8 cellular contexts compared by ENCODE assay signal in the genomic region with DNA sequence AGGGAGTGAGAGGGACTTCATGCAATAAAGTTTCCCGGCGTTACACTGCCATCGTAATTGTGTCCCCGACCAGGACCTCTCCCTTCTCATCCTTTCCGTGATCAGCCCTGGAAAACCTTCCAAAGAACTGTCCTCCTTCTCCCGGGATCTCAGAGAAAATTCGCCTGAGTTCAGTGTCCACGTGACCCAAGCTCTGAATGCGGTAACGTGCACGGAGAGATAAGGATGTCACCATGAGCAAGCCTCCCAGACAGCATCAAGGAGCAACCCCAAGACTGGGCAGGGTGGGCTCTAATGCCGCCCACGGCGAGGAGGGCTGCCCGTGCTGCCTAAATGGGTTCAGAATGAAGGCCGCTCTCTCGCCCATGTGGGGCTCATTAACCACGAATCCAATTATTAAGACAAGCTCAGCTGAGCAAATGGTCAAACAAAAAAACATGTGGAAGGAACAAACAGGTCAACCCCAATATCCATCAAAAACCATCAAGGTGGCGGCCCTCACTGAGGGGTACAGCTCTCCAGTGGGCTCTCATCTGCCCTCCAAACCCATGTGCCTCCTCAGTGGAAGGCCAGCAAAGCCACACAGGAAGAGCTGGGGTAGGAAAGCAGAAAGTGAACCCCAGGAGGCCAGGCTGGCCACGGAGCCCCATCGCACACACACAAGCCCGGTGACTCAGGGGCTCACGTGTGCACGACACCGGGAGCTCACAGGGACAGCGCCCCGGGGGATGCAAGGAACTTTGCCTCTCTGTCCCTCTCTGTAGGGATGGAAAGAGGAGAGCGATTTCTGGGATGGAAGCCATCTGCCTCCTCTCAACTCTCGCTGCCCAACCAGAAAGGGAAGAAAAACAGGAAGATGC.
A peak's percentile ranks its signal among the peaks of the same experiment; 100 is the strongest.
DNase-seq lines count a peak whose midpoint lies in the region; ATAC-seq and TF ChIP-seq lines count a peak whose summit lies in the region.
"Not testable (repeated sequence)": the region's sequence is repeated elsewhere in the genome, so short reads cannot be mapped to it uniquely, and the experiment has no call there.

No MANE protein-coding gene starts in this region.

- not testable (repeated sequence) for H3K36me3 Mint-ChIP-seq in Caco-2 (ENCODE audit: insufficient read depth, unreplicated experiment); activated CD4-positive, alpha-beta memory T cell treated with anti-CD3 and anti-CD28 coated beads for 36 hours; activated naive CD8-positive, alpha-beta T cell treated with anti-CD3 and anti-CD28 coated beads, Interleukin-2, amount 10 ng/mL, durations not matched to agents 7 days and 5 days; endothelial cell (ENCODE audit: low read depth, unreplicated experiment); memory B cell; progenitor cell of endocrine pancreas (ENCODE audit: insufficient read depth)

- not testable (repeated sequence) for H3K27me3 Mint-ChIP-seq in Caco-2 (ENCODE audit: insufficient read depth, unreplicated experiment)
- H3K27me3 Mint-ChIP-seq in activated CD4-positive, alpha-beta memory T cell treated with anti-CD3 and anti-CD28 coated beads for 36 hours = peaks cover 17% of the 10 kb centered on the region
- H3K27me3 Mint-ChIP-seq in activated naive CD8-positive, alpha-beta T cell treated with anti-CD3 and anti-CD28 coated beads, Interleukin-2, amount 10 ng/mL, durations not matched to agents 7 days and 5 days = peaks cover 37% of the 10 kb centered on the region
- H3K27me3 Mint-ChIP-seq in endothelial cell (ENCODE audit: unreplicated experiment) (peaks cover 18% of the 10 kb centered on the region), memory B cell (peaks cover 31% of the 10 kb centered on the region), progenitor cell of endocrine pancreas (peaks cover 55% of the 10 kb centered on the region)

- POLR2A ChIA-PET in Caco-2 (lab: Charles Lee); activated naive CD8-positive, alpha-beta T cell treated with anti-CD3 and anti-CD28 coated beads, Interleukin-2, amount 10 ng/mL, durations not matched to agents 7 days and 5 days (lab: Charles Lee): not testable (repeated sequence)
- POLR2A ChIA-PET in activated CD4-positive, alpha-beta memory T cell treated with anti-CD3 and anti-CD28 coated beads for 36 hours (lab: Charles Lee) = interaction anchor here (0.6 kb wide), 1 partner anchor 590 kb away, joined by 3 read pairs; no protein-coding TSS in a partner anchor

- ATAC-seq in activated naive CD8-positive, alpha-beta T cell treated with anti-CD3 and anti-CD28 coated beads, Interleukin-2, amount 10 ng/mL, durations not matched to agents 7 days and 5 days (ENCODE audit: low read depth); memory B cell (ENCODE audit: low read depth): not testable (repeated sequence)

- H3K4me1 ChIP-seq in Caco-2, vagina: not testable (repeated sequence)

- TSS peak; percentile 14 for BruUV-seq in Caco-2 (replicated peaks; lab: Mats Ljungman, UMichigan)

- intact Hi-C loops in Caco-2 (cut with micrococcal nuclease; ENCODE audit: unreplicated experiment) = loop anchor here (2.0 kb wide), 1 partner anchor 103 kb away; no protein-coding TSS in a partner anchor
- intact Hi-C loops in activated CD4-positive, alpha-beta memory T cell treated with anti-CD3 and anti-CD28 coated beads for 36 hours (cut with micrococcal nuclease); vagina (cut with DNase I): not testable (repeated sequence)

- H3K4me3 Mint-ChIP-seq in Caco-2 (ENCODE audit: unreplicated experiment) = peak overlapping the region; percentile 77
- H3K4me3 Mint-ChIP-seq in activated CD4-positive, alpha-beta memory T cell treated with anti-CD3 and anti-CD28 coated beads for 36 hours = peak overlapping the region; percentile 62
- H3K4me3 Mint-ChIP-seq in activated naive CD8-positive, alpha-beta T cell treated with anti-CD3 and anti-CD28 coated beads, Interleukin-2, amount 10 ng/mL, durations not matched to agents 7 days and 5 days = peak overlapping the region; percentile 49
- H3K4me3 Mint-ChIP-seq in endothelial cell (ENCODE audit: unreplicated experiment) = peak overlapping the region; percentile 56
- H3K4me3 Mint-ChIP-seq in memory B cell = peak overlapping the region; percentile 67
- peak overlapping the region; percentile 59 for H3K4me3 Mint-ChIP-seq in progenitor cell of endocrine pancreas (ENCODE audit: low read depth)

- H3K27ac ChIP-seq in vagina = not testable (repeated sequence)

- DNase-seq in Caco-2; activated naive CD8-positive, alpha-beta T cell treated with anti-CD3 and anti-CD28 coated beads, Interleukin-2, amount 10 ng/mL, durations not matched to agents 7 days and 5 days; endothelial cell (ENCODE audit: low spot score); memory B cell (ENCODE audit: low spot score in 2 of 2); progenitor cell of endocrine pancreas (ENCODE audit: low spot score, unreplicated experiment); vagina (ENCODE audit: extremely low spot score in 2 of 2): not testable (repeated sequence)
- DNase-seq in M059J (ENCODE audit: low read depth) = peak; percentile 52
- DNase-seq in activated CD4-positive, alpha-beta memory T cell treated with anti-CD3 and anti-CD28 coated beads for 36 hours = peak; percentile 12

- not testable (repeated sequence) for TF ChIP-seq CTCF in Caco-2 (IDR thresholded peaks at IDR 0.05; ENCODE audit: insufficient read depth in 1 of 2, low read depth in 1 of 2, low read length in 1 of 2, severe bottlenecking in 1 of 2, unreplicated experiment in 1 of 2); endothelial cell (IDR thresholded peaks at IDR 0.05; ENCODE audit: unreplicated experiment); progenitor cell of endocrine pancreas (IDR thresholded peaks at IDR 0.05; ENCODE audit: unreplicated experiment); vagina (IDR thresholded peaks at IDR 0.05)

- H3K27me3 ChIP-seq in Caco-2 (replicated peaks; ENCODE audit: control insufficient read depth, insufficient read depth, low read length); vagina: not testable (repeated sequence)

- H3K4me3 ChIP-seq in Caco-2 (ENCODE audit: low read depth, low read length) (0 out of 2 replicates have a peak overlapping the region, but pooled peaks have one; percentile 2), vagina (peak overlapping the region; percentile 48 to 59)

- CTCF ChIA-PET in Caco-2 (lab: Charles Lee) = interaction anchor here (1.0 kb wide), 1 partner anchor 103 kb away, joined by 3 read pairs; no protein-coding TSS in a partner anchor
- CTCF ChIA-PET in activated CD4-positive, alpha-beta memory T cell treated with anti-CD3 and anti-CD28 coated beads for 36 hours (lab: Charles Lee) = interaction anchor here (1.1 to 1.2 kb wide), 2 partner anchors 30 to 103 kb away, joined by 3 to 4 read pairs; no protein-coding TSS in a partner anchor

- H3K36me3 ChIP-seq in Caco-2 (ENCODE audit: control insufficient read depth, insufficient read depth, low read length); vagina: not testable (repeated sequence)

- not testable (repeated sequence) for H3K4me1 Mint-ChIP-seq in Caco-2 (ENCODE audit: low read depth, unreplicated experiment); activated CD4-positive, alpha-beta memory T cell treated with anti-CD3 and anti-CD28 coated beads for 36 hours (ENCODE audit: low read depth); activated naive CD8-positive, alpha-beta T cell treated with anti-CD3 and anti-CD28 coated beads, Interleukin-2, amount 10 ng/mL, durations not matched to agents 7 days and 5 days; memory B cell; progenitor cell of endocrine pancreas (ENCODE audit: low read depth)
- H3K4me1 Mint-ChIP-seq in endothelial cell (ENCODE audit: unreplicated experiment) = peaks cover 13% of the 10 kb centered on the region

- not testable (repeated sequence) for H3K9me3 ChIP-seq in Caco-2, vagina

- not testable (repeated sequence) for H3K9me3 Mint-ChIP-seq in Caco-2 (ENCODE audit: unreplicated experiment); activated CD4-positive, alpha-beta memory T cell treated with anti-CD3 and anti-CD28 coated beads for 36 hours; activated naive CD8-positive, alpha-beta T cell treated with anti-CD3 and anti-CD28 coated beads, Interleukin-2, amount 10 ng/mL, durations not matched to agents 7 days and 5 days; endothelial cell (ENCODE audit: unreplicated experiment); memory B cell; progenitor cell of endocrine pancreas (ENCODE audit: low read depth)

- TF ChIP-seq POLR2A in vagina (IDR thresholded peaks at IDR 0.05) = not testable (repeated sequence)

- H3K27ac Mint-ChIP-seq in Caco-2 (ENCODE audit: unreplicated experiment); activated CD4-positive, alpha-beta memory T cell treated with anti-CD3 and anti-CD28 coated beads for 36 hours; activated naive CD8-positive, alpha-beta T cell treated with anti-CD3 and anti-CD28 coated beads, Interleukin-2, amount 10 ng/mL, durations not matched to agents 7 days and 5 days; endothelial cell (ENCODE audit: unreplicated experiment); memory B cell; progenitor cell of endocrine pancreas: not testable (repeated sequence)
